Comparison of ENCODE assay signal across 9 cellular contexts in the genomic region with DNA sequence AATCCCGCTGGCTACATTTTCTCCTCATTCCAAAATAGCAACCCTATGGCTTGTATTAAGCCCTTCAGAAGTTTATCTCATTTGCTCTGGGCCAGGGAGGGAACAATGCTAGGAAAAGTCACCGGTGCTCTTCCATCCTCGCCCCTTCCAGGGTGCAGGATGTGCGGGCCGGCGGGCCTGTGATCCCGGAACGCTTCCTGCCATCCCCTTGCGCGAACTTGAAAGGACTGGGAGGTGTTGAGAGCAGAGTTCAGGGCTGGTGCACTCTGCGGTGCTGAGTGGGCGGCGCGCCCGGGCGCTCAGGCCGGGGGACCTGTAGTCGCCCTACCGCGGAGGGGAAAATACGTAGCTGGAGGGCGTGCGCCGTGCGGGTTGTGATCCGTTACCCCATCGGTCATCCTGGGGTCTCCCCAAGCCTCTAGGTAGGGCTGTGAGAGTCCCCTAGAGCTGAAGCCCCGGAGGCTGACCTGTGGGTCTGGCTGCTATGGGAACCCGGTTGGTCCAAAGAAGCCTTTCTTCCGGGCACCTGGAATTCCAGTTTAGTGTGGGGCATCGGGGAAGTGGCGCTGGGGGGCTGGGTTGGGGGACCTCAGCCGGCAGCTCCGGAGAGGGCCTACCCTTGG. TPM values are rescaled to one million over a fixed set of nuclear protein-coding genes. Genes with fewer than 3 reads are reported as not detected.
DNase-seq lines count a peak whose midpoint lies in the region; ATAC-seq, FAIRE-seq and TF ChIP-seq lines count a peak whose summit lies in the region.
"Had no signal": no experiment of that assay in that cellular context is flagged by ENCODE, and none has a peak within 500 bp of the region (broad histone marks: within the 10 kb centered on the region; RNA-seq: fewer than 3 reads in every experiment).

No MANE protein-coding gene starts in this region.

- no peaks in the 10 kb centered on the region for H3K79me2 ChIP-seq in PC-3 (ENCODE audit: low read length)

- H3K9ac ChIP-seq in PC-3 (ENCODE audit: low read length), result no peak overlapping the region

- TF ChIP-seq CTCF in PC-3 (conservative IDR thresholded peaks at IDR 0.05; ENCODE audit: low read depth, low read length), result no peak
- TF ChIP-seq CTCF in left ventricle myocardium inferior (IDR thresholded peaks at IDR 0.05; ENCODE audit: borderline replicate concordance), result no peak
- TF ChIP-seq CTCF in pancreas (IDR thresholded peaks at IDR 0.05), result no peak

- H3K27me3 ChIP-seq in PC-3 (ENCODE audit: low read length), result peaks cover 88% of the 10 kb centered on the region
- H3K27me3 ChIP-seq in left ventricle myocardium inferior (ENCODE audit: low read depth), result peaks cover 100% of the 10 kb centered on the region
- no peaks in the 10 kb centered on the region for H3K27me3 ChIP-seq in pancreas

- no peak for FAIRE-seq in pancreas (lab: Jason Lieb, UNC)

- DNase-seq in D341Med (ENCODE audit: low spot score) (peak; percentile 46), PC-3 (no peak), left ventricle myocardium inferior (no peak), pancreas (peak; percentile 38 to 84 (median 66)), NCI-H2171 treated with DMSO at 0.1 percent for 48 hours (lab: John Stamatoyannopoulos, UW) (no peak)
- DNase-seq: GDM1 had no signal

- no peaks in the 10 kb centered on the region for H3K9me3 ChIP-seq in PC-3 (ENCODE audit: low read length)
- no peaks in the 10 kb centered on the region for H3K9me3 ChIP-seq in left ventricle myocardium inferior (replicated peaks)
- no peaks in the 10 kb centered on the region for H3K9me3 ChIP-seq in pancreas

- H4K20me1 ChIP-seq in PC-3 (ENCODE audit: low read length), result no peaks in the 10 kb centered on the region

- intact Hi-C loops in PC-3 (cut with micrococcal nuclease), result loop anchor here (10.0 kb wide), 1 partner anchor 56 kb away; no protein-coding TSS in a partner anchor
- intact Hi-C loops in left ventricle myocardium inferior (cut with micrococcal nuclease), result loop anchor here (10.0 kb wide), 1 partner anchor 56 kb away; no protein-coding TSS in a partner anchor
- intact Hi-C loops in pancreas (cut with DNase I), result loop anchor here in 1 of 3 donors (10.0 kb wide), 1 partner anchor 356 kb away; no protein-coding TSS in a partner anchor

- peaks cover 7% of the 10 kb centered on the region; the same call in 1 of the 2 replicates for H3K4me1 ChIP-seq in PC-3 (ENCODE audit: insufficient read depth, low read length)
- peaks cover 55% of the 10 kb centered on the region for H3K4me1 ChIP-seq in left ventricle myocardium inferior
- peaks cover 0 to under 1% (median 0%) of the 10 kb centered on the region in 3 donors for H3K4me1 ChIP-seq in pancreas

- 1% methylated on average over 32 to 34 of the region's 34 CpGs for WGBS in pancreas, 2 donors

- H3K36me3 ChIP-seq in PC-3 (ENCODE audit: low read depth, low read length), result no peaks in the 10 kb centered on the region
- no peaks in the 10 kb centered on the region for H3K36me3 ChIP-seq in left ventricle myocardium inferior
- peaks cover 0 to 3% (median 0%) of the 10 kb centered on the region in 3 donors for H3K36me3 ChIP-seq in pancreas

- ATAC-seq in PC-3 (no peak), pancreas (peak; percentile 6 to 40 (median 12)), GM21390 (IDR thresholded peaks at IDR 0.05; ENCODE audit: unreplicated experiment) (no peak), HG03354 (IDR thresholded peaks at IDR 0.05; ENCODE audit: poor library complexity, severe bottlenecking, unreplicated experiment) (no peak), HG02798 (IDR thresholded peaks at IDR 0.05; ENCODE audit: poor library complexity, unreplicated experiment) (no peak)

- H3K4me3 ChIP-seq in PC-3 (ENCODE audit: low read length), result 0 out of 2 replicates have a peak overlapping the region, but pooled peaks have one; percentile 70
- peak overlapping the region; percentile 71 for H3K4me3 ChIP-seq in left ventricle myocardium inferior
- H3K4me3 ChIP-seq in pancreas, result peak overlapping the region; percentile 47 to 72 (median 56)

- H3K9me2 ChIP-seq in PC-3 (replicated peaks; ENCODE audit: low read length), result no peaks in the 10 kb centered on the region

- H3K27ac ChIP-seq in PC-3 (ENCODE audit: low read length) (no peak overlapping the region), left ventricle myocardium inferior (replicated peaks) (peak overlapping the region; percentile 49), pancreas (peak overlapping the region; percentile 81 to 99 (median 90))

- CTCF ChIA-PET in PC-3 (lab: Charles Lee), result no interaction called here

- POLR2A ChIA-PET in PC-3 (lab: Charles Lee; ENCODE audit: unreplicated experiment), result no interaction called here

- BruUV-seq in PC-3 (replicated peaks; lab: Mats Ljungman, UMichigan), result no TSS peak

- H3F3A ChIP-seq in PC-3 (ENCODE audit: low read length, unreplicated experiment), result no peaks in the 10 kb centered on the region

- H2AFZ ChIP-seq in PC-3 (ENCODE audit: low read length), result no peak overlapping the region

- peak overlapping the region; percentile 89 for H3K4me2 ChIP-seq in PC-3 (ENCODE audit: low read length)

RNA-seq across cellular contexts. Expression of a gene that starts 13.1 kb away (rescaled TPM):
- total RNA-seq in PC-3 (2014; rRNA removed) (0.36 and 0.40 TPM in 2 replicates), left ventricle myocardium inferior (1.3 TPM), pancreas (100 to 1,000 TPM in 1 of 6 donors, 10 to 100 TPM in 5; 72.4 to 114 (median 89.9) TPM)
- 10 to 100 TPM; 28.3 to 29.6 TPM for polyA plus RNA-seq in pancreas

Comparison
In these comparisons a context has a peak if more than half of its experiments do, and no peak if none do; other contexts are left out.
1. DNase-seq: peak in D341Med (single experiment) and pancreas (6 of 6); none in PC-3 (single experiment), left ventricle myocardium inferior (single experiment) and NCI-H2171 treated with DMSO at 0.1 percent for 48 hours (single experiment).
2. ATAC-seq: peak in pancreas (4 of 4); none in PC-3 (single experiment), GM21390 (single experiment), HG03354 (single experiment) and HG02798 (single experiment).
3. RNA of a gene that starts 13.1 kb away (total RNA-seq): 72.4 to 114 TPM in pancreas; 1.3 TPM in left ventricle myocardium inferior (single experiment) and 0.36 to 0.40 TPM in PC-3; every median in the first group is over 10 times any median in the second.
4. Peak in every context shown above with its lines, with median percentiles within 50 percentile points of each other: H3K4me3 ChIP-seq.